15 cellular contexts compared by ENCODE assay signal in the genomic region with DNA sequence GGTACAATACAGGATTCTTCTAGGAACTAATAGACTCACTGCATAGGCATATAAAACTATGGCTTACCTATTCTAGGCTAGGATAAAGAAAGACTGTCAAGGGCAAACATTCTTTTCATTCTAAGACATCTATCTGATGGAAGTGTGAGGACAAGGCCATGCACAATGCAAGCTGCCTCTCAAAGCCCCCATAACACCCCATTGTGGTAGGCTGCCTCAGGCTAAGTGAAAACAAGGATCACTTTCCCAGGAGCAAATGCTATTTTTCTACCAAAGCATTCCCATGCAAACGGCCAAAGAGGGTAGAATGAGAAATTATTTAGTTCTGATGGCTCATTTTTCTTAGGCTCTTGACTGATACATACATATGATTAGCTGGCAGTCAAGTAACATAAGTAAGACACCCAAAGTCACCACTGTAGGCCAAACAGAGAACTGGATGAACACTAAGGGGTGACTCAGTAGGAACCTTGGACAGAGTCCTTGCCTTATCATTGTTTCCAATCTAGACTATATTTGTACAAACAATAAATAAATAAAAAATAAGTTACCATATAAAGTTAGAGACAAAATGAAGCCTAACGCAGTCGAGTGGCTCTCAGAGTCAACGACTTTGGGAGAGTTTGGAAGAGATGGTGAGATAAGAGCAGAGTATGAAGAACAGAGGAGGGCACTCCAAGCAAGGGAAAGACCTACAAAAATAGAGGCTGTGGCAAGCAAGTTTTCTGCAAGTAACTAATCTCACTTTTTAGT.
A peak's percentile ranks its signal among the peaks of the same experiment; 100 is the strongest.
DNase-seq lines count a peak whose midpoint lies in the region; TF ChIP-seq lines count a peak whose summit lies in the region.
"Had no signal": no experiment of that assay in that cellular context is flagged by ENCODE, and none has a peak within 500 bp of the region (broad histone marks: within the 10 kb centered on the region; RNA-seq: fewer than 3 reads in every experiment).

No MANE protein-coding gene starts in this region.

- H3K27ac Mint-ChIP-seq in glutamatergic neuron (ENCODE audit: unreplicated experiment) = no peak overlapping the region
- H3K27ac Mint-ChIP-seq: T-helper 1 cell treated with Interleukin-12 subunit alpha and Interleukin-12 subunit beta and Interleukin-4 antibody, amounts not matched to agents 30 μg/mL and 1 μg/mL, for 36 hours had no signal

- DNase-seq in SIG-M5 treated with dmso at 0.1 percent for 504 hours (lab: John Stamatoyannopoulos, UW; ENCODE audit: unreplicated experiment) (peak; percentile 1), SIG-M5 (lab: John Stamatoyannopoulos, UW) (no peak), SK-MEL-5 (ENCODE audit: low read depth, low spot score) (peak; percentile 37), fibroblast of the aortic adventitia (ENCODE audit: low read depth) (peak; percentile 75), stromal cell of bone marrow (ENCODE audit: low read depth) (peak; percentile 20), kidney tubule cell (ENCODE audit: low spot score) (no peak), NOMO-1 treated with dmso at 0.1 percent for 144 hours (lab: John Stamatoyannopoulos, UW; ENCODE audit: unreplicated experiment) (no peak), glutamatergic neuron (no peak)
- DNase-seq: ACHN; activated CD4-positive, alpha-beta T cell treated with anti-CD3 and anti-CD28 coated beads, Interleukin-2, amount 50 U/mL, for 4 hours; activated effector memory CD4-positive, alpha-beta T cell treated with Interleukin-2 at 50 U/mL for 16 hours; esophagus squamous epithelium; kidney glomerular epithelial cell; NCI-H2029 had no signal

- in situ Hi-C loops in SK-MEL-5 (cut with HindIII; ENCODE audit: low pct_unique_long_range_greater_than_20kb, low sequenced_read_pairs) = no loop called here

- TF ChIP-seq CTCF in fibroblast of the aortic adventitia (IDR thresholded peaks at IDR 0.05; ENCODE audit: insufficient read depth, low read length) = peak; percentile 39
- TF ChIP-seq CTCF in glutamatergic neuron (IDR thresholded peaks at IDR 0.05; ENCODE audit: partially characterized antibody, unreplicated experiment) = no peak

- H3K9me3 Mint-ChIP-seq in glutamatergic neuron (ENCODE audit: unreplicated experiment) = no peaks in the 10 kb centered on the region
- H3K9me3 Mint-ChIP-seq: T-helper 1 cell treated with Interleukin-12 subunit alpha and Interleukin-12 subunit beta and Interleukin-4 antibody, amounts not matched to agents 30 μg/mL and 1 μg/mL, for 36 hours had no signal

- no peaks in the 10 kb centered on the region for H3K27me3 Mint-ChIP-seq in glutamatergic neuron (ENCODE audit: unreplicated experiment)

- no peaks in the 10 kb centered on the region for H3K36me3 Mint-ChIP-seq in glutamatergic neuron (ENCODE audit: unreplicated experiment)

- H3K4me3 ChIP-seq in fibroblast of the aortic adventitia (ENCODE audit: low read depth, low read length) = no peak overlapping the region
- H3K4me3 ChIP-seq: esophagus squamous epithelium had no signal

- H3K4me1 Mint-ChIP-seq in glutamatergic neuron (ENCODE audit: low read depth, unreplicated experiment) = no peaks in the 10 kb centered on the region

- H3K4me3 Mint-ChIP-seq in glutamatergic neuron (ENCODE audit: unreplicated experiment) = no peak overlapping the region
- H3K4me3 Mint-ChIP-seq: T-helper 1 cell treated with Interleukin-12 subunit alpha and Interleukin-12 subunit beta and Interleukin-4 antibody, amounts not matched to agents 30 μg/mL and 1 μg/mL, for 36 hours had no signal

Comparison
In these comparisons a context has a peak if more than half of its experiments do, and no peak if none do; other contexts are left out.
1. DNase-seq: peak in SIG-M5 treated with dmso at 0.1 percent for 504 hours (single experiment), SK-MEL-5 (single experiment), fibroblast of the aortic adventitia (single experiment) and stromal cell of bone marrow (single experiment); none in SIG-M5 (single experiment), kidney tubule cell (single experiment), NOMO-1 treated with dmso at 0.1 percent for 144 hours (single experiment) and glutamatergic neuron (single experiment).